ENCODE assay signal across 9 cellular contexts in genomic region chr2:198052741-198053140, GRCh38.
"Had no signal": no experiment of that assay in that cellular context is flagged by ENCODE, and none has a peak within 500 bp of the region (broad histone marks: within the 10 kb centered on the region; RNA-seq: fewer than 3 reads in every experiment).

No MANE protein-coding gene starts in this region.

- ATAC-seq: HCT116, HepG2 had no signal

- H3K9me3 ChIP-seq: HAP-1 had no signal

- H3K36me3 ChIP-seq: HAP-1 had no signal

- H3K36me3 Mint-ChIP-seq: IgD-negative memory B cell had no signal

- H3K4me1 Mint-ChIP-seq: IgD-negative memory B cell had no signal

- H3K4me3 ChIP-seq: GM23248, HAP-1 had no signal

- DNase-seq: GM23248, GOT3, H7, HFFc6 had no signal

- H3K4me1 ChIP-seq: HAP-1 had no signal

- H3K27ac Mint-ChIP-seq: HFFc6, IgD-negative memory B cell had no signal

- H3K27me3 Mint-ChIP-seq: IgD-negative memory B cell had no signal

- H3K27ac ChIP-seq: GM23248, HL-60 had no signal

- H3K4me3 Mint-ChIP-seq: HFFc6, IgD-negative memory B cell had no signal
